Comparison of ENCODE assay signal across 1 cellular context in genomic region chr22:25208743-25209505, GRCh38.
TF ChIP-seq lines count a peak whose summit lies in the region.

No MANE protein-coding gene starts in this region.

TF ChIP-seq in H1, 55 proteins besides CTCF, POLR2A, EP300 and RAD21:
- TF ChIP-seq, protein P1, sequence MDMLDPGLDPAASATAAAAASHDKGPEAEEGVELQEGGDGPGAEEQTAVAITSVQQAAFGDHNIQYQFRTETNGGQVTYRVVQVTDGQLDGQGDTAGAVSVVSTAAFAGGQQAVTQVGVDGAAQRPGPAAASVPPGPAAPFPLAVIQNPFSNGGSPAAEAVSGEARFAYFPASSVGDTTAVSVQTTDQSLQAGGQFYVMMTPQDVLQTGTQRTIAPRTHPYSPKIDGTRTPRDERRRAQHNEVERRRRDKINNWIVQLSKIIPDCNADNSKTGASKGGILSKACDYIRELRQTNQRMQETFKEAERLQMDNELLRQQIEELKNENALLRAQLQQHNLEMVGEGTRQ (IDR thresholded peaks at IDR 0.05; ENCODE audit: low read length), result no peak
- TF ChIP-seq SP2 (IDR thresholded peaks at IDR 0.05; ENCODE audit: low read length) (no peak), CREB1 (IDR thresholded peaks at IDR 0.05) (no peak), SUZ12 (IDR thresholded peaks at IDR 0.05; ENCODE audit: low read length) (no peak), NANOG (IDR thresholded peaks at IDR 0.05; ENCODE audit: insufficient read depth, low read depth, low read length, poor library complexity, severe bottlenecking) (no peak)
